In the genomic region with DNA sequence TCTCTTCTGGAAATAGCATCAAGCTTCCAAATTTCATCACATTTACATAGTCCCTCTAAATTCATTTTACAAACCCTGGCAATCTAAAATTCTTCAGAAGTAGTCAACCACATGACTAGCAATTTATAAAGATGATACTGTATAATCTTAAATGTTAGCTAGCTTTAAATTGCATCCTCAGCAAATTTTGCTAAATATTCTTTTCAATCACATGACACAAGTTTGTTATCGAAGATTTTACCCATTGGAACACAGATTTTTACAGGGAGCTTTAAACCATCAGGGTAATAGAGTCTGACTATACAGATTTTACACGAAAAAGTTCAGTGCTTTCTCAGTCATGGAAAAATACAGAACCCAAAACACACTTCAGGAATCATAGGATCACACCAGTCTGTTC, we compare ENCODE assay signal across 21 cellular contexts.
"Had no signal": no experiment of that assay in that cellular context is flagged by ENCODE, and none has a peak within 500 bp of the region (broad histone marks: within the 10 kb centered on the region; RNA-seq: fewer than 3 reads in every experiment).

No MANE protein-coding gene starts in this region.

- H3K4me1 ChIP-seq: SJCRH30 had no signal

- H3K27me3 ChIP-seq: SJCRH30 had no signal

- ATAC-seq: Panc1, PC-3, Right ventricle myocardium inferior, SK-N-SH treated with all-trans-retinoic acid at 6 μM for 48 hours had no signal

- H3K27ac ChIP-seq: SJCRH30 had no signal

- H3K9me3 ChIP-seq: SJCRH30 had no signal

- H3K27me3 Mint-ChIP-seq: IgD-negative memory B cell had no signal

- DNase-seq: KBM-7, MV-4-11, NCI-H1048, NCI-H1105, NCI-H1417, NCI-H1436 treated with DMSO at 0.1 percent for 48 hours, NCI-H1694, NCI-H1930, NCI-H2081, NCI-H2107, NCI-H2227 treated with DMSO at 0.1 percent for 48 hours, NCI-H524, NCI-H526 treated with DMSO at 0.1 percent for 48 hours, NCI-H748 treated with DMSO at 0.1 percent for 48 hours, PC-3, SHP77 treated with DMSO at 0.1 percent for 48 hours, SJCRH30 had no signal

- H3K36me3 ChIP-seq: SJCRH30 had no signal

- H3K4me1 Mint-ChIP-seq: IgD-negative memory B cell had no signal

- H3K4me3 ChIP-seq: SJCRH30 had no signal

- H3K4me3 Mint-ChIP-seq: IgD-negative memory B cell had no signal

- H3K27ac Mint-ChIP-seq: IgD-negative memory B cell had no signal
